17 cellular contexts compared by ENCODE assay signal in the genomic region with DNA sequence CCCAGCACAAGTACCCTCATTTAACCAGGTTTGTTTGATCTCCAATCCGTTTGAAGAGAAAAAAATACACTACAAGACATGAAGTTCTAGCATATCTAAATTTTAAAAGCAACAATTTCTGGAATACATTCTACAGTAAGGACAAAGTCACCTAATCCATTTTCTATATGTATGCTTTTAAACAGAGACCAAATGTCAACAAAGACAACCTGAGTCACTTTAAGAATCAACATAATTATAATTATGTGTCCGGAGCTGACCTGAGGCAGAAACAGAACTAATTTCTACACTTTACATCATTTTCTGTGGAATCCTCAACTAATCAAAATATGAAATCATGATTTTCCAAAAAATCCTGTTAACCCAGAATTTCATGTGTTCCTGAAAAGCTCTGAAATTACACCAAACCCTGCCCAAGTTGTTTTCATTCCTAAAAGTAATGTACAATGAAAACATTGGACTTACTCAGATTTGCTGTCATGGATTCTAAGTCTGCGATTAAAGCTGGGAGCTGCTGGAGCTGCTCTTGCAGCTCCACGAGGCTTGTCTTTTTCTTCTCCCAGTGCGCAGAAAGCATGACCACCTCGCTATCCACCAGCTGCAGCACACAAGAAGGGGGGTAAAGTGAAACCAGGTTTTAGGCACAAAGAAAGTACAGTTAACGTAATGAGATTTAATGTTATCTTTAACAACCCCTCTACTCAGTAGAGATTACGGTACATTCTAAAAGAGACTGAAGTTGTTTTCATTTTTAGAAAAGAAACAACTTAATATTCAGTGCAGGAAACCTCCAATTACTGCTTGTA. TPM values are rescaled to one million over a fixed set of nuclear protein-coding genes. Genes with fewer than 3 reads are reported as not detected.
DNase-seq lines count a peak whose midpoint lies in the region; ATAC-seq and TF ChIP-seq lines count a peak whose summit lies in the region.
"Had no signal": no experiment of that assay in that cellular context is flagged by ENCODE, and none has a peak within 500 bp of the region (broad histone marks: within the 10 kb centered on the region; RNA-seq: fewer than 3 reads in every experiment).

No MANE protein-coding gene starts in this region.

- peak overlapping the region in 1 of 4 donors; percentile 41 for H3K4me3 Mint-ChIP-seq in CD4-positive, CD25-positive, alpha-beta regulatory T cell
- H3K4me3 Mint-ChIP-seq in dendritic cell treated with granulocyte-macrophage colony-stimulating factor and Interleukin-4, amounts not matched to agents 40 ng/mL and 50 ng/mL, for 4 days: no peak overlapping the region
- H3K4me3 Mint-ChIP-seq in nephron: no peak overlapping the region
- H3K4me3 Mint-ChIP-seq: activated naive CD8-positive, alpha-beta T cell treated with anti-CD3 and anti-CD28 coated beads for 36 hours had no signal

- DNase-seq in CD4-positive, CD25-positive, alpha-beta regulatory T cell: no peak
- DNase-seq in OCI-M1 (lab: John Stamatoyannopoulos, UW) (peak; percentile 90), foreskin keratinocyte (no peak)
- DNase-seq in stimulated activated CD4-positive, alpha-beta T cell treated with anti-CD3 and anti-CD28 coated beads, Interleukin-4, amount 100 ng/mL, for 24 hours: no peak
- DNase-seq: activated CD4-positive, alpha-beta T cell treated with anti-CD3 and anti-CD28 coated beads for 4 hours; activated naive CD8-positive, alpha-beta T cell treated with anti-CD3 and anti-CD28 coated beads for 36 hours; central memory CD4-positive, alpha-beta T cell; NCI-H1092; NCI-H2171 treated with DMSO at 0.1 percent for 48 hours; pancreas; small intestine; stimulated activated naive CD4-positive, alpha-beta T cell treated with Interleukin-2 at 50 U/mL for 16 hours had no signal

- peaks cover 8 to 47% (median 34%) of the 10 kb centered on the region in 4 donors for H3K4me1 Mint-ChIP-seq in CD4-positive, CD25-positive, alpha-beta regulatory T cell
- H3K4me1 Mint-ChIP-seq in dendritic cell treated with granulocyte-macrophage colony-stimulating factor and Interleukin-4, amounts not matched to agents 40 ng/mL and 50 ng/mL, for 4 days (ENCODE audit: low read depth): peaks cover 12% of the 10 kb centered on the region
- peaks cover 16% of the 10 kb centered on the region for H3K4me1 Mint-ChIP-seq in nephron

- H3K9me3 Mint-ChIP-seq in CD4-positive, CD25-positive, alpha-beta regulatory T cell: no peaks in the 10 kb centered on the region
- no peaks in the 10 kb centered on the region for H3K9me3 Mint-ChIP-seq in dendritic cell treated with granulocyte-macrophage colony-stimulating factor and Interleukin-4, amounts not matched to agents 40 ng/mL and 50 ng/mL, for 4 days
- no peaks in the 10 kb centered on the region for H3K9me3 Mint-ChIP-seq in nephron
- H3K9me3 Mint-ChIP-seq: activated naive CD8-positive, alpha-beta T cell treated with anti-CD3 and anti-CD28 coated beads for 36 hours had no signal

- H3K9me3 ChIP-seq in CD4-positive, CD25-positive, alpha-beta regulatory T cell (ENCODE audit: control insufficient read depth in 2 of 2, low read length in 2 of 2): no peaks in the 10 kb centered on the region
- H3K9me3 ChIP-seq: pancreas had no signal

- no peak overlapping the region for H3K27ac ChIP-seq in CD4-positive, CD25-positive, alpha-beta regulatory T cell (ENCODE audit: insufficient read depth, low read length, poor library complexity, severe bottlenecking)
- no peak overlapping the region for H3K27ac ChIP-seq in foreskin keratinocyte
- H3K27ac ChIP-seq: pancreas had no signal

- intact Hi-C loops in dendritic cell treated with granulocyte-macrophage colony-stimulating factor and Interleukin-4, amounts not matched to agents 40 ng/mL and 50 ng/mL, for 4 days (cut with micrococcal nuclease): loop anchor here (5.0 to 10.0 kb wide), 2 partner anchors 362 to 1415 kb away; no protein-coding TSS in a partner anchor

- peak overlapping the region in 2 of 3 donors; percentile 34 to 42 for H3K27ac Mint-ChIP-seq in CD4-positive, CD25-positive, alpha-beta regulatory T cell
- H3K27ac Mint-ChIP-seq in dendritic cell treated with granulocyte-macrophage colony-stimulating factor and Interleukin-4, amounts not matched to agents 40 ng/mL and 50 ng/mL, for 4 days: peak overlapping the region; percentile 27
- H3K27ac Mint-ChIP-seq in nephron: peak overlapping the region in 2 of 3 experiments; percentile 2 to 49
- H3K27ac Mint-ChIP-seq: activated naive CD8-positive, alpha-beta T cell treated with anti-CD3 and anti-CD28 coated beads for 36 hours had no signal

- H3K36me3 Mint-ChIP-seq in CD4-positive, CD25-positive, alpha-beta regulatory T cell: peaks cover 5% of the 10 kb centered on the region
- H3K36me3 Mint-ChIP-seq in dendritic cell treated with granulocyte-macrophage colony-stimulating factor and Interleukin-4, amounts not matched to agents 40 ng/mL and 50 ng/mL, for 4 days (ENCODE audit: low read depth): peaks cover 21% of the 10 kb centered on the region
- H3K36me3 Mint-ChIP-seq in nephron (ENCODE audit: low read depth): no peaks in the 10 kb centered on the region

- TF ChIP-seq CTCF in nephron (IDR thresholded peaks at IDR 0.05; ENCODE audit: unreplicated experiment in 3 of 3) (no peak), foreskin keratinocyte (conservative IDR thresholded peaks at IDR 0.05) (no peak)

- no peak overlapping the region for H3K4me3 ChIP-seq in CD4-positive, CD25-positive, alpha-beta regulatory T cell (ENCODE audit: low read depth, low read length)
- H3K4me3 ChIP-seq: pancreas had no signal

- H3K27me3 Mint-ChIP-seq in CD4-positive, CD25-positive, alpha-beta regulatory T cell: no peaks in the 10 kb centered on the region
- no peaks in the 10 kb centered on the region for H3K27me3 Mint-ChIP-seq in dendritic cell treated with granulocyte-macrophage colony-stimulating factor and Interleukin-4, amounts not matched to agents 40 ng/mL and 50 ng/mL, for 4 days
- no peaks in the 10 kb centered on the region for H3K27me3 Mint-ChIP-seq in nephron (ENCODE audit: low read depth)
- H3K27me3 Mint-ChIP-seq: activated naive CD8-positive, alpha-beta T cell treated with anti-CD3 and anti-CD28 coated beads for 36 hours had no signal

- no peaks in the 10 kb centered on the region for H3K4me1 ChIP-seq in CD4-positive, CD25-positive, alpha-beta regulatory T cell (ENCODE audit: control insufficient read depth, insufficient read depth, low read length, poor library complexity, severe bottlenecking)
- H3K4me1 ChIP-seq in foreskin keratinocyte: peaks cover 11% of the 10 kb centered on the region

- H3K36me3 ChIP-seq in CD4-positive, CD25-positive, alpha-beta regulatory T cell (ENCODE audit: control insufficient read depth, insufficient read depth, low read length): no peaks in the 10 kb centered on the region
- H3K36me3 ChIP-seq: pancreas had no signal

- ATAC-seq in CD4-positive, CD25-positive, alpha-beta regulatory T cell (ENCODE audit: low read depth in 2 of 2): no peak
- ATAC-seq in HG03175 (IDR thresholded peaks at IDR 0.05; ENCODE audit: unreplicated experiment) (no peak), foreskin keratinocyte (no peak), GM21529 (IDR thresholded peaks at IDR 0.05; ENCODE audit: unreplicated experiment) (no peak)
- ATAC-seq: pancreas, Right ventricle myocardium inferior had no signal

- no peaks in the 10 kb centered on the region for H3K27me3 ChIP-seq in CD4-positive, CD25-positive, alpha-beta regulatory T cell (ENCODE audit: control insufficient read depth, insufficient read depth, low read length)
- H3K27me3 ChIP-seq in foreskin keratinocyte: no peaks in the 10 kb centered on the region
- H3K27me3 ChIP-seq: pancreas had no signal

RNA-seq across cellular contexts. Expression of a gene that starts 35.7 kb away (rescaled TPM):
- total RNA-seq in CD4-positive, CD25-positive, alpha-beta regulatory T cell: 22.4 TPM
- 10 to 100 TPM; 27.4 to 43.1 (median 34.0) TPM for polyA plus RNA-seq in CD4-positive, CD25-positive, alpha-beta regulatory T cell
- total RNA-seq in foreskin keratinocyte: 10.2 and 12.1 TPM in 2 replicates
- 15.6 and 16.5 TPM in 2 replicates for polyA plus RNA-seq in foreskin keratinocyte
